ENCODE assay signal across 39 cellular contexts in the genomic region with DNA sequence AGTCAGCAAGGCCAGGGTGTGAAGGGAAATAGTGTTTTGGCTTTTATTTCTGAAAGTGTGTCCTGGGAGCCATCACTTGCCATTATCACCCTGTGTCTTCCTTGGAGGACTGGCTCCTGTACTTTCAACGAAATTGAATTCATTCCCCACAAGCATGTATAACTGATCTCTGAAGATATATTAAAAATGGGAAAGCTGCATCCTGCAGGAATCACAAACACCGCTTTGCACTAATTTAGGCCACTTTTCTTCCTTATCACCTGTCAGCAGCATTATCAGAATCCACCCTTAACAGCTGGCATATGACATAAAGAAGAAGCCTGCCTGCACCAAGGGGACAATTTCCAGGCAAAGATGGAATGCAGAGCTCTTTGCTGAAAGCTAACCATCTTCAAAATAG. TPM values are rescaled to one million over a fixed set of nuclear protein-coding genes. Genes with fewer than 3 reads are reported as not detected.
"Had no signal": no experiment of that assay in that cellular context is flagged by ENCODE, and none has a peak within 500 bp of the region (broad histone marks: within the 10 kb centered on the region; RNA-seq: fewer than 3 reads in every experiment).

No MANE protein-coding gene starts in this region.

- H3K9me3 ChIP-seq: ascending aorta had no signal

- H3K36me3 Mint-ChIP-seq: activated CD4-positive, alpha-beta memory T cell treated with anti-CD3 and anti-CD28 coated beads for 36 hours; activated CD8-positive, alpha-beta memory T cell treated with anti-CD3 and anti-CD28 coated beads, Interleukin-2, amount 10 ng/mL, durations not matched to agents 7 days and 5 days; activated naive CD4-positive, alpha-beta T cell treated with anti-CD3 and anti-CD28 coated beads, Interleukin-2, amount 10 ng/mL, durations not matched to agents 7 days and 5 days; activated naive CD4-positive, alpha-beta T cell treated with anti-CD3 and anti-CD28 coated beads, Interleukin-2, amount 50 U/mL, for 24 hours; activated naive CD8-positive, alpha-beta T cell; activated naive CD8-positive, alpha-beta T cell treated with anti-CD3 and anti-CD28 coated beads, Interleukin-2, amount 10 ng/mL, durations not matched to agents 7 days and 5 days had no signal

- H3K9me3 Mint-ChIP-seq: activated CD4-positive, alpha-beta T cell treated with anti-CD3 and anti-CD28 coated beads, Interleukin-2, amount 10 ng/mL, durations not matched to agents 24 days and 14 days; activated naive CD4-positive, alpha-beta T cell treated with anti-CD3 and anti-CD28 coated beads, Interleukin-2, amount 10 ng/mL, durations not matched to agents 7 days and 5 days; activated naive CD4-positive, alpha-beta T cell treated with anti-CD3 and anti-CD28 coated beads, Interleukin-2, amount 50 U/mL, for 24 hours; activated naive CD8-positive, alpha-beta T cell treated with anti-CD3 and anti-CD28 coated beads, Interleukin-2, amount 10 ng/mL, durations not matched to agents 7 days and 5 days; activated naive CD8-positive, alpha-beta T cell treated with anti-CD3 and anti-CD28 coated beads, Interleukin-2, amount 50 U/mL, for 24 hours; activated T-helper 2 cell treated with anti-CD3 and anti-CD28 coated beads, Interferon-gamma antibody, Interleukin-2, Interleukin-4, amounts not matched to agents 10 μg/mL and 5 μg/mL and 100 μg/mL, durations not matched to agents 14 hours and 24 hours and 36 hours; T-helper 1 cell treated with Interleukin-12 subunit alpha and Interleukin-12 subunit beta and Interleukin-4 antibody, amounts not matched to agents 30 μg/mL and 1 μg/mL, for 36 hours; T-helper 2 cell treated with Interferon-gamma antibody and Interleukin-4, amounts not matched to agents 5 μg/mL and 100 μg/mL, for 36 hours had no signal

- H3K4me1 ChIP-seq: ascending aorta had no signal

- H3K36me3 ChIP-seq: ascending aorta, cardiac muscle cell had no signal

- H3K27me3 Mint-ChIP-seq: activated CD4-positive, alpha-beta T cell treated with anti-CD3 and anti-CD28 coated beads, Interleukin-2, amount 10 ng/mL, durations not matched to agents 24 days and 14 days; activated CD8-positive, alpha-beta memory T cell treated with anti-CD3 and anti-CD28 coated beads, Interleukin-2, amount 10 ng/mL, durations not matched to agents 7 days and 5 days; activated naive CD4-positive, alpha-beta T cell treated with anti-CD3 and anti-CD28 coated beads, Interleukin-2, amount 10 ng/mL, durations not matched to agents 7 days and 5 days; activated naive CD4-positive, alpha-beta T cell treated with anti-CD3 and anti-CD28 coated beads, Interleukin-2, amount 50 U/mL, for 24 hours; activated naive CD8-positive, alpha-beta T cell treated with anti-CD3 and anti-CD28 coated beads, Interleukin-2, amount 10 ng/mL, durations not matched to agents 7 days and 5 days; central memory CD8-positive, alpha-beta T cell had no signal

- H3K27ac ChIP-seq: ascending aorta, cardiac muscle cell, VCaP had no signal

- ATAC-seq: activated CD4-positive, CD25-positive, alpha-beta regulatory T cell treated with anti-CD3 and anti-CD28 coated beads, Interleukin-2, amount 50 U/mL, for 24 hours; activated CD8-positive, alpha-beta memory T cell treated with anti-CD3 and anti-CD28 coated beads, Interleukin-2, amount 10 ng/mL, durations not matched to agents 7 days and 5 days; activated CD8-positive, alpha-beta T cell treated with anti-CD3 and anti-CD28 coated beads, Interleukin-2, amount 10 ng/mL, durations not matched to agents 7 days and 5 days; activated naive CD8-positive, alpha-beta T cell treated with anti-CD3 and anti-CD28 coated beads, Interleukin-2, amount 50 U/mL, for 24 hours had no signal

- H3K27me3 ChIP-seq: ascending aorta, cardiac muscle cell had no signal

- H3K4me3 ChIP-seq: ascending aorta, cardiac muscle cell had no signal

- H3K4me1 Mint-ChIP-seq: activated CD4-positive, alpha-beta T cell treated with anti-CD3 and anti-CD28 coated beads, Interleukin-2, amount 10 ng/mL, durations not matched to agents 24 days and 14 days; activated CD8-positive, alpha-beta memory T cell treated with anti-CD3 and anti-CD28 coated beads, Interleukin-2, amount 10 ng/mL, durations not matched to agents 7 days and 5 days; activated naive CD4-positive, alpha-beta T cell treated with anti-CD3 and anti-CD28 coated beads, Interleukin-2, amount 10 ng/mL, durations not matched to agents 7 days and 5 days; activated naive CD4-positive, alpha-beta T cell treated with anti-CD3 and anti-CD28 coated beads, Interleukin-2, amount 50 U/mL, for 24 hours; activated naive CD8-positive, alpha-beta T cell treated with anti-CD3 and anti-CD28 coated beads, Interleukin-2, amount 10 ng/mL, durations not matched to agents 7 days and 5 days; activated naive CD8-positive, alpha-beta T cell treated with anti-CD3 and anti-CD28 coated beads, Interleukin-2, amount 50 U/mL, for 24 hours; central memory CD8-positive, alpha-beta T cell had no signal

- H3K4me3 Mint-ChIP-seq: activated CD4-positive, alpha-beta memory T cell treated with anti-CD3 and anti-CD28 coated beads for 36 hours; activated CD4-positive, alpha-beta T cell treated with anti-CD3 and anti-CD28 coated beads, Interleukin-2, amount 10 ng/mL, durations not matched to agents 24 days and 14 days; activated CD8-positive, alpha-beta memory T cell treated with anti-CD3 and anti-CD28 coated beads, Interleukin-2, amount 10 ng/mL, durations not matched to agents 7 days and 5 days; activated CD8-positive, alpha-beta T cell treated with anti-CD3 and anti-CD28 coated beads, Interleukin-2, amount 10 ng/mL, durations not matched to agents 7 days and 5 days; activated naive CD4-positive, alpha-beta T cell treated with anti-CD3 and anti-CD28 coated beads, Interleukin-2, amount 10 ng/mL, durations not matched to agents 7 days and 5 days; activated naive CD4-positive, alpha-beta T cell treated with anti-CD3 and anti-CD28 coated beads, Interleukin-2, amount 50 U/mL, for 24 hours; activated naive CD8-positive, alpha-beta T cell; activated naive CD8-positive, alpha-beta T cell treated with anti-CD3 and anti-CD28 coated beads, Interleukin-2, amount 10 ng/mL, durations not matched to agents 7 days and 5 days; activated naive CD8-positive, alpha-beta T cell treated with anti-CD3 and anti-CD28 coated beads, Interleukin-2, amount 50 U/mL, for 24 hours; activated T-cell treated with anti-CD3 and anti-CD28 coated beads, Interleukin-2, amount 50 U/mL, for 24 hours; brain; central memory CD8-positive, alpha-beta T cell; T-helper 1 cell treated with Interleukin-12 subunit alpha and Interleukin-12 subunit beta and Interleukin-4 antibody, amounts not matched to agents 30 μg/mL and 1 μg/mL, for 36 hours; T-helper 2 cell treated with Interferon-gamma antibody and Interleukin-4, amounts not matched to agents 5 μg/mL and 100 μg/mL, for 36 hours had no signal

- FAIRE-seq: bronchial epithelial cell, TTC549 had no signal

- DNase-seq: activated CD4-positive, alpha-beta memory T cell treated with anti-CD3 and anti-CD28 coated beads for 36 hours; activated CD4-positive, alpha-beta T cell treated with anti-CD3 and anti-CD28 coated beads for 1 hour; activated CD4-positive, alpha-beta T cell treated with anti-CD3 and anti-CD28 coated beads for 4 hours; activated CD4-positive, alpha-beta T cell treated with anti-CD3 and anti-CD28 coated beads, Interleukin-2, amount 10 ng/mL, durations not matched to agents 24 days and 14 days; activated CD4-positive, alpha-beta T cell treated with anti-CD3 and anti-CD28 coated beads, Interleukin-2, amount 50 U/mL, for 1 hour; activated CD4-positive, alpha-beta T cell treated with anti-CD3 and anti-CD28 coated beads, Interleukin-2, amount 50 U/mL, for 4 hours; activated CD4-positive, CD25-positive, alpha-beta regulatory T cell; activated CD8-positive, alpha-beta memory T cell treated with anti-CD3 and anti-CD28 coated beads for 24 hours; activated CD8-positive, alpha-beta memory T cell treated with anti-CD3 and anti-CD28 coated beads, Interleukin-2, amount 10 ng/mL, durations not matched to agents 7 days and 5 days; activated CD8-positive, alpha-beta memory T cell treated with anti-CD3 and anti-CD28 coated beads, Interleukin-2, amount 50 U/mL, for 48 hours; activated CD8-positive, alpha-beta T cell treated with anti-CD3 and anti-CD28 coated beads, Interleukin-2, amount 10 ng/mL, durations not matched to agents 7 days and 5 days; activated effector memory CD4-positive, alpha-beta T cell treated with Interleukin-2 at 50 U/mL for 16 hours; activated gamma-delta T cell; activated naive CD4-positive, alpha-beta T cell treated with anti-CD3 and anti-CD28 coated beads, Interleukin-2, amount 10 ng/mL, durations not matched to agents 7 days and 5 days; activated naive CD4-positive, alpha-beta T cell treated with Interleukin-2 at 50 U/mL for 16 hours; activated naive CD8-positive, alpha-beta T cell treated with anti-CD3 and anti-CD28 coated beads, Interleukin-2, amount 10 ng/mL, durations not matched to agents 7 days and 5 days; activated naive CD8-positive, alpha-beta T cell treated with anti-CD3 and anti-CD28 coated beads, Interleukin-2, amount 50 U/mL, for 24 hours; activated T-cell treated with anti-CD3 and anti-CD28 coated beads, Interleukin-2, amount 50 U/mL, for 24 hours; activated T-cell treated with anti-CD3 and anti-CD28 coated beads, Interleukin-2, amount 50 U/mL, for 48 hours; amygdala; anterior cingulate cortex; caudate nucleus; cerebellar nuclear complex; T-helper 1 cell; T-helper 2 cell; T-helper 9 cell had no signal

- H3K27ac Mint-ChIP-seq: activated CD4-positive, alpha-beta memory T cell treated with anti-CD3 and anti-CD28 coated beads for 36 hours; activated CD4-positive, alpha-beta T cell treated with anti-CD3 and anti-CD28 coated beads, Interleukin-2, amount 10 ng/mL, durations not matched to agents 24 days and 14 days; activated CD8-positive, alpha-beta memory T cell treated with anti-CD3 and anti-CD28 coated beads, Interleukin-2, amount 10 ng/mL, durations not matched to agents 7 days and 5 days; activated CD8-positive, alpha-beta T cell treated with anti-CD3 and anti-CD28 coated beads, Interleukin-2, amount 10 ng/mL, durations not matched to agents 7 days and 5 days; activated naive CD4-positive, alpha-beta T cell treated with anti-CD3 and anti-CD28 coated beads, Interleukin-2, amount 10 ng/mL, durations not matched to agents 7 days and 5 days; activated naive CD4-positive, alpha-beta T cell treated with anti-CD3 and anti-CD28 coated beads, Interleukin-2, amount 50 U/mL, for 24 hours; activated naive CD8-positive, alpha-beta T cell; activated naive CD8-positive, alpha-beta T cell treated with anti-CD3 and anti-CD28 coated beads, Interleukin-2, amount 10 ng/mL, durations not matched to agents 7 days and 5 days; activated naive CD8-positive, alpha-beta T cell treated with anti-CD3 and anti-CD28 coated beads, Interleukin-2, amount 50 U/mL, for 24 hours; activated T-cell treated with anti-CD3 and anti-CD28 coated beads, Interleukin-2, amount 50 U/mL, for 24 hours; activated T-helper 2 cell treated with anti-CD3 and anti-CD28 coated beads, Interferon-gamma antibody, Interleukin-2, Interleukin-4, amounts not matched to agents 10 μg/mL and 5 μg/mL and 100 μg/mL, durations not matched to agents 14 hours and 24 hours and 36 hours; T-helper 1 cell treated with Interleukin-12 subunit alpha and Interleukin-12 subunit beta and Interleukin-4 antibody, amounts not matched to agents 30 μg/mL and 1 μg/mL, for 36 hours; T-helper 2 cell treated with Interferon-gamma antibody and Interleukin-4, amounts not matched to agents 5 μg/mL and 100 μg/mL, for 36 hours had no signal

RNA-seq across cellular contexts. Expression of a gene that starts 56.2 kb away (rescaled TPM):
- total RNA-seq: activated CD4-positive, alpha-beta memory T cell treated with anti-CD3 and anti-CD28 coated beads for 36 hours; activated CD4-positive, alpha-beta T cell treated with anti-CD3 and anti-CD28 coated beads, Interleukin-2, amount 10 ng/mL, durations not matched to agents 24 days and 14 days; activated CD8-positive, alpha-beta memory T cell treated with anti-CD3 and anti-CD28 coated beads, Interleukin-2, amount 10 ng/mL, durations not matched to agents 7 days and 5 days; activated CD8-positive, alpha-beta T cell treated with anti-CD3 and anti-CD28 coated beads, Interleukin-2, amount 10 ng/mL, durations not matched to agents 7 days and 5 days; activated naive CD8-positive, alpha-beta T cell treated with anti-CD3 and anti-CD28 coated beads, Interleukin-2, amount 10 ng/mL, durations not matched to agents 7 days and 5 days; activated T-helper 2 cell treated with anti-CD3 and anti-CD28 coated beads, Interferon-gamma antibody, Interleukin-2, Interleukin-4, amounts not matched to agents 10 μg/mL and 5 μg/mL and 100 μg/mL, durations not matched to agents 14 hours and 24 hours and 36 hours; ascending aorta; bronchial epithelial cell had no signal
